Comparison of ENCODE assay signal across 8 cellular contexts in the genomic region with DNA sequence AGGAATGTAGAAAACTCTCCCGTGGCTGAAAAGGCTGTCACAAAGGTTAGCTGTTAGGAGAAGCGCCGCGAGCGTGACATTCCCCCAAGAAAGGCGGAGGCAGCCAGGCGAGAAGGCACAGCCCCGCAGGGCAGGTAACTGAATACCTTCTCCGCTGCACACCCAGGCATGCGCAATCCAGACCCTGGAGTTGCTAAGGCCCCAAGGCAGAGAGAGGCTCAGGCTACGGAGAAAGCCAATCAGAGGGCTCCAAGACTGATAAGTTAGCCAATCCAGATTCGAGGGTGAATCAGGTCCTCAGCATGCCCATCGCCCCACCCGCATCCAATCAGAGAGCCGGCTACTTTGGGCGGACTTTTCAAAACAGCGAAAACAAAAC. TPM values are rescaled to one million over a fixed set of nuclear protein-coding genes. Genes with fewer than 3 reads are reported as not detected.
DNase-seq lines count a peak whose midpoint lies in the region; ATAC-seq, FAIRE-seq and TF ChIP-seq lines count a peak whose summit lies in the region.

No MANE protein-coding gene starts in this region.

- peak overlapping the region; percentile 97 for H3K4me2 ChIP-seq in SU-DHL-6 (ENCODE audit: low read depth, low read length, poor library complexity, severe bottlenecking)

- H3K4me3 Mint-ChIP-seq in progenitor cell of endocrine pancreas (ENCODE audit: low read depth): peak overlapping the region; percentile 100

- peak overlapping the region; percentile 94 for H2AFZ ChIP-seq in SU-DHL-6 (ENCODE audit: low read depth, low read length, severe bottlenecking)

- no peak for TF ChIP-seq POLR2A in GM12892 (IDR thresholded peaks at IDR 0.05; ENCODE audit: low read depth, low read length)

- peak overlapping the region; percentile 85 for H3K9ac ChIP-seq in SU-DHL-6 (ENCODE audit: low read length)

- TF ChIP-seq CTCF in SU-DHL-6 (IDR thresholded peaks at IDR 0.05; ENCODE audit: insufficient read depth, low read length, poor library complexity, severe bottlenecking) (no peak), left ventricle myocardium inferior (IDR thresholded peaks at IDR 0.05; ENCODE audit: borderline replicate concordance) (no peak), progenitor cell of endocrine pancreas (IDR thresholded peaks at IDR 0.05; ENCODE audit: unreplicated experiment) (no peak)

- H3K27ac ChIP-seq in SU-DHL-6 (ENCODE audit: low read depth, low read length) (peak overlapping the region; percentile 100), angular gyrus (ENCODE audit: low read depth, low read length) (peak overlapping the region; percentile 90), left ventricle myocardium inferior (replicated peaks) (peak overlapping the region; percentile 93), urinary bladder (ENCODE audit: low read depth) (peak overlapping the region; percentile 16)

- no peaks in the 10 kb centered on the region for H3K9me2 ChIP-seq in SU-DHL-6 (replicated peaks; ENCODE audit: insufficient read depth, low read length)

- H3K4me3 ChIP-seq in SU-DHL-6 (ENCODE audit: insufficient read depth, low read length, poor library complexity, severe bottlenecking) (peak overlapping the region; percentile 94), left ventricle myocardium inferior (peak overlapping the region; percentile 97), urinary bladder (ENCODE audit: low read depth, low read length) (peak overlapping the region; percentile 99)

- no peaks in the 10 kb centered on the region for H4K20me1 ChIP-seq in SU-DHL-6 (ENCODE audit: low read depth, low read length)

- H3K9me3 Mint-ChIP-seq in progenitor cell of endocrine pancreas (ENCODE audit: low read depth): no peaks in the 10 kb centered on the region

- H3F3A ChIP-seq in SU-DHL-6 (ENCODE audit: insufficient read depth): peaks cover 38% of the 10 kb centered on the region

- DNase-seq in GM12892 (ENCODE audit: insufficient read length) (peak; percentile 84), NCI-H1417 (lab: John Stamatoyannopoulos, UW) (peak; percentile 99 to 100 (median 99)), left ventricle myocardium inferior (peak; percentile 92), progenitor cell of endocrine pancreas (ENCODE audit: low spot score, unreplicated experiment) (peak; percentile 93)

- H3K36me3 ChIP-seq in SU-DHL-6 (ENCODE audit: low read length) (peaks cover 18% of the 10 kb centered on the region; the same call in 1 of the 2 replicates), left ventricle myocardium inferior (peaks cover 10% of the 10 kb centered on the region), urinary bladder (ENCODE audit: insufficient read depth) (peaks cover 4% of the 10 kb centered on the region)

- no peaks in the 10 kb centered on the region for H3K27me3 Mint-ChIP-seq in progenitor cell of endocrine pancreas

- WGBS in urinary bladder: under 1% methylated on average over 17 of the region's 17 CpGs

- peaks cover 39% of the 10 kb centered on the region for H3K4me1 Mint-ChIP-seq in progenitor cell of endocrine pancreas (ENCODE audit: low read depth)

- H3K27me3 ChIP-seq in SU-DHL-6 (ENCODE audit: low read length) (no peaks in the 10 kb centered on the region), left ventricle myocardium inferior (ENCODE audit: low read depth) (no peaks in the 10 kb centered on the region)

- H3K79me2 ChIP-seq in SU-DHL-6 (ENCODE audit: insufficient read depth, low read length): peaks cover 22% of the 10 kb centered on the region; the same call in 1 of the 2 replicates

- peak overlapping the region; percentile 100 for H3K27ac Mint-ChIP-seq in progenitor cell of endocrine pancreas

- intact Hi-C loops in left ventricle myocardium inferior (cut with micrococcal nuclease): no loop called here

- H3K4me1 ChIP-seq in left ventricle myocardium inferior: peaks cover 34% of the 10 kb centered on the region
- no peaks in the 10 kb centered on the region for H3K4me1 ChIP-seq in urinary bladder (ENCODE audit: insufficient read depth)

- H3K9me3 ChIP-seq in SU-DHL-6 (ENCODE audit: insufficient read depth, low read length) (no peaks in the 10 kb centered on the region), left ventricle myocardium inferior (replicated peaks) (no peaks in the 10 kb centered on the region)

- peak; percentile 99 for FAIRE-seq in GM12892 (lab: Jason Lieb, UNC)

- peak; percentile 87 for ATAC-seq in HG02763 (IDR thresholded peaks at IDR 0.05; ENCODE audit: unreplicated experiment)

- H3K36me3 Mint-ChIP-seq in progenitor cell of endocrine pancreas (ENCODE audit: insufficient read depth): peaks cover 12% of the 10 kb centered on the region

RNA-seq across cellular contexts. Expression of a gene that starts 0.5 kb away (rescaled TPM):
- 35.0 TPM for polyA plus RNA-seq in GM12892 (2012; ENCODE audit: missing spikeins)
- 8.5 TPM for total RNA-seq in left ventricle myocardium inferior
- total RNA-seq in progenitor cell of endocrine pancreas: 84.0 and 89.5 TPM in 2 replicates
- 84.8 TPM for total RNA-seq in urinary bladder
- 40.2 TPM for polyA plus RNA-seq in urinary bladder

Comparison
In these comparisons a context has a peak if more than half of its experiments do, and no peak if none do; other contexts are left out.
1. Peak in every context shown above with its lines: DNase-seq, ATAC-seq, H3K4me3 ChIP-seq and H3K27ac ChIP-seq.
2. H3K27ac ChIP-seq: peak in every context shown above with its lines; median percentile 100 in SU-DHL-6; 93 in left ventricle myocardium inferior; 90 in angular gyrus; 16 in urinary bladder.